ENCODE assay signal across 15 cellular contexts in genomic region chr19:58353717-58354477, GRCh38. TPM values are rescaled to one million over a fixed set of nuclear protein-coding genes. Genes with fewer than 3 reads are reported as not detected.
DNase-seq lines count a peak whose midpoint lies in the region; ATAC-seq, FAIRE-seq and TF ChIP-seq lines count a peak whose summit lies in the region.
"Had no signal": no experiment of that assay in that cellular context is flagged by ENCODE, and none has a peak within 500 bp of the region (broad histone marks: within the 10 kb centered on the region; RNA-seq: fewer than 3 reads in every experiment).

No MANE protein-coding gene starts in this region.

- no peaks in the 10 kb centered on the region for H3K9me3 Mint-ChIP-seq in stimulated activated naive B cell treated with anti-CD40 and anti-IgM and Interleukin-4, amounts not matched to agents 10 μg/mL and 1 μg/mL and 100 μg/mL, for 72 hours

- in situ Hi-C loops in K562 (cut with MboI) = no loop called here

- H3K4me3 ChIP-seq in K562 (no peak overlapping the region), dorsolateral prefrontal cortex (no peak overlapping the region)

- POLR2A ChIA-PET in K562 (lab: Yijun Ruan, JAX) = interaction anchor here (1.0 kb wide), 1 partner anchor 9 kb away, joined by 5 read pairs; the partner anchor contains the start of gene ZNF497

- intact Hi-C loops in K562 (cut with micrococcal nuclease) (no loop called here), dorsolateral prefrontal cortex (cut with DNase I) (no loop called here)

- no peaks in the 10 kb centered on the region for H3K9me1 ChIP-seq in K562 (ENCODE audit: control insufficient read depth, insufficient read depth, low read length)

- no TSS peak for BruUV-seq in K562 (replicated peaks; lab: Mats Ljungman, UMichigan)

- CTCF ChIA-PET in K562 (lab: Yijun Ruan, JAX; ENCODE audit: low intra/inter-chr PET ratio) = no interaction called here

- H3K36me3 ChIP-seq in K562 (ENCODE audit: control insufficient read depth, insufficient read depth, low read length) = no peaks in the 10 kb centered on the region

- H3K4me1 ChIP-seq in K562 (replicated peaks in 1 of 2; ENCODE audit: control insufficient read depth in 2 of 2, insufficient read depth in 2 of 2, low read length in 2 of 2) = peaks cover 0 to 22% of the 10 kb centered on the region in 2 experiments; a peak in 2 of 5 replicates
- H3K4me1 ChIP-seq: Caco-2 had no signal

- no peaks in the 10 kb centered on the region for H3K79me2 ChIP-seq in K562 (ENCODE audit: control insufficient read depth, insufficient read depth, low read length)

- H3K4me1 Mint-ChIP-seq in stimulated activated naive B cell treated with anti-CD40 and anti-IgM and Interleukin-4, amounts not matched to agents 10 μg/mL and 1 μg/mL and 100 μg/mL, for 72 hours = peaks cover 17 to 45% of the 10 kb centered on the region in 2 donors

- peaks cover 0 to 12% of the 10 kb centered on the region in 2 donors for H3K27me3 Mint-ChIP-seq in stimulated activated naive B cell treated with anti-CD40 and anti-IgM and Interleukin-4, amounts not matched to agents 10 μg/mL and 1 μg/mL and 100 μg/mL, for 72 hours

- TF ChIP-seq POLR2A in K562 (conservative IDR thresholded peaks at IDR 0.05) = no peak

- no peak for FAIRE-seq in K562 (lab: Jason Lieb, UNC)
- FAIRE-seq: H1 had no signal

- ATAC-seq in K562 = no peak; the same call in 2 of the 3 replicates
- ATAC-seq in left lobe of liver = peak; percentile 4
- no peak for ATAC-seq in stimulated activated naive B cell treated with anti-CD40 and anti-IgM and Interleukin-4, amounts not matched to agents 10 μg/mL and 1 μg/mL and 100 μg/mL, for 72 hours (replicated peaks)

- H3K27me3 ChIP-seq in K562 (ENCODE audit: control insufficient read depth in 2 of 2, insufficient read depth in 2 of 2, low read length in 2 of 2) (no peaks in the 10 kb centered on the region), dorsolateral prefrontal cortex (peaks cover 0 to 16% (median 0%) of the 10 kb centered on the region in 45 donors)

- no peak overlapping the region for H3K4me2 ChIP-seq in K562 (ENCODE audit: insufficient read depth, low read length)

- H3K27ac ChIP-seq in K562 (ENCODE audit: extremely low read depth, low read depth, low read length) (no peak overlapping the region), dorsolateral prefrontal cortex (no peak overlapping the region)

- TF ChIP-seq EP300 in K562 (IDR thresholded peaks at IDR 0.05; ENCODE audit: low read length) = no peak

- TF ChIP-seq CTCF in K562 (IDR thresholded peaks at IDR 0.05 in 2 of 3, conservative IDR thresholded peaks at IDR 0.05 in 1 of 3; ENCODE audit: insufficient read depth in 2 of 3, low read depth in 1 of 3, low read length in 3 of 3) = no peak
- no peak for TF ChIP-seq CTCF in dorsolateral prefrontal cortex (IDR thresholded peaks at IDR 0.05 in 54 of 56, conservative IDR thresholded peaks at IDR 0.05 in 2 of 56; ENCODE audit: low read depth in 1 of 56, partially characterized antibody in 56 of 56)

- H2AFZ ChIP-seq in K562 (ENCODE audit: low read depth, low read length) = no peak overlapping the region

- no peak for TF ChIP-seq RAD21 in K562 (CRISPR knock-in tag; conservative IDR thresholded peaks at IDR 0.05 in 1 of 2, IDR thresholded peaks at IDR 0.05 in 1 of 2)

- no peaks in the 10 kb centered on the region for H4K20me1 ChIP-seq in K562 (replicated peaks; ENCODE audit: control insufficient read depth, insufficient read depth, low read length)

- H3K4me3 Mint-ChIP-seq in stimulated activated naive B cell treated with anti-CD40 and anti-IgM and Interleukin-4, amounts not matched to agents 10 μg/mL and 1 μg/mL and 100 μg/mL, for 72 hours = no peak overlapping the region
- H3K4me3 Mint-ChIP-seq: HFFc6 had no signal

- 51% methylated on average over 14 of the region's 15 CpGs for WGBS in K562 (ENCODE audit: insufficient coverage, low coverage, missing lambda C conversion rate)

- no peaks in the 10 kb centered on the region for H3K9me3 ChIP-seq in K562 (replicated peaks; ENCODE audit: control insufficient read depth, insufficient read depth, low read depth, low read length)
- H3K9me3 ChIP-seq: Caco-2 had no signal

- peak overlapping the region in 1 of 2 experiments; percentile 14; a peak in 1 of 4 replicates for H3K9ac ChIP-seq in K562 (ENCODE audit: insufficient read depth in 1 of 2, low read depth in 2 of 2, low read length in 2 of 2)

- DNase-seq in K562 (ENCODE audit: extremely low read depth in 1 of 4, low spot score in 3 of 4) = no peak
- no peak for DNase-seq in left lobe of liver (ENCODE audit: low spot score)
- DNase-seq in stimulated activated naive B cell treated with anti-CD40 and anti-IgM and Interleukin-4, amounts not matched to agents 10 μg/mL and 1 μg/mL and 100 μg/mL, for 72 hours = no peak
- DNase-seq in T-helper 2 cell = no peak
- DNase-seq in dorsolateral prefrontal cortex = no peak
- DNase-seq: Caco-2; DMS153; HFFc6; IMR-90; NCI-H1105 treated with DMSO at 0.1 percent for 48 hours; NCI-H1694 treated with DMSO at 0.1 percent for 48 hours; NCI-H69; NK-92 treated with Interleukin-12 subunit alpha and Interleukin-12 subunit beta, amount 100 ng/mL, for 24 hours; SIG-M5 had no signal

- H3K36me3 Mint-ChIP-seq in stimulated activated naive B cell treated with anti-CD40 and anti-IgM and Interleukin-4, amounts not matched to agents 10 μg/mL and 1 μg/mL and 100 μg/mL, for 72 hours = peaks cover 36 to 47% of the 10 kb centered on the region in 2 donors

- peak overlapping the region; percentile 14 for H3K27ac Mint-ChIP-seq in stimulated activated naive B cell treated with anti-CD40 and anti-IgM and Interleukin-4, amounts not matched to agents 10 μg/mL and 1 μg/mL and 100 μg/mL, for 72 hours
- H3K27ac Mint-ChIP-seq: HFFc6 had no signal

RNA-seq across cellular contexts. Expression of gene A1BG, which starts 0.6 kb away (rescaled TPM):
- total RNA-seq in K562 (2011; cell fraction: chromatin; rRNA removed; ENCODE audit: low replicate concordance) = 2.7 and 6.5 TPM in 2 replicates
- total RNA-seq in K562 (2011; cell fraction: nucleolus; rRNA removed) = 3.0 and 4.8 TPM in 2 replicates
- total RNA-seq in K562 (2011; cell fraction: nucleoplasm; rRNA removed) = 4.9 and 5.3 TPM in 2 replicates
- total RNA-seq in K562 (2014; rRNA removed) (19.8 and 24.6 TPM in 2 replicates), K562 (2014; rRNA removed; fragmentation: Illumina TruSeq; extraction: Trizol) (0.76 and 0.96 TPM in 2 replicates), K562 (2015; rRNA removed; fragmentation: Illumina TruSeq; extraction: Trizol) (3.1 and 3.6 TPM in 2 replicates), K562 (2021) (11.8 and 12.1 TPM in 2 replicates), left lobe of liver (1,433 TPM), dorsolateral prefrontal cortex (10 to 100 TPM in 90 of 120 experiments, 1 to 10 TPM in 30; 4.6 to 29.0 (median 12.6) TPM)
- polyA plus RNA-seq in K562 (2011; rRNA removed) (2.6 and 5.7 TPM in 2 replicates), K562 (2014; fragmentation: Illumina TruSeq; extraction: Trizol) (0.10 and 1.5 TPM in 2 replicates), K562 (2014; fragmentation: Nextera tagmentation; extraction: Ambion mirVana) (1 to 10 TPM; 1.2 to 2.4 TPM), K562 (2014; rRNA removed) (14.0 and 15.9 TPM in 2 replicates)
- 14.5 and 55.0 TPM in 2 replicates for polyA plus RNA-seq in K562 (2011; cell fraction: cytosol; rRNA removed)
- polyA plus RNA-seq in K562 (2011; cell fraction: nucleus; rRNA removed) = 4.9 and 5.4 TPM in 2 replicates
- polyA plus RNA-seq in K562 (2012) = 12.0 and 15.2 TPM in 2 replicates
- 0.51 and 0.56 TPM in 2 replicates for polyA minus RNA-seq in K562 (2011; rRNA and poly(A)+ RNA removed)
- 0.48 and 3.5 TPM in 2 replicates for polyA minus RNA-seq in K562 (2011; cell fraction: cytosol; rRNA and poly(A)+ RNA removed)
- polyA minus RNA-seq in K562 (2011; cell fraction: nucleus; rRNA and poly(A)+ RNA removed) = 1.3 and 1.6 TPM in 2 replicates

RNA-seq across cellular contexts. Expression of gene ZNF497, which starts 8.7 kb away (rescaled TPM):
- total RNA-seq in K562 (2011; cell fraction: chromatin; rRNA removed; ENCODE audit: low replicate concordance) = 4.1 and 7.1 TPM in 2 replicates
- total RNA-seq in K562 (2011; cell fraction: nucleolus; rRNA removed) = 3.7 and 6.0 TPM in 2 replicates
- 1.8 and 2.1 TPM in 2 replicates for total RNA-seq in K562 (2011; cell fraction: nucleoplasm; rRNA removed)
- total RNA-seq in K562 (2014; rRNA removed) = 0.45 and 0.98 TPM in 2 replicates
- 0.22 and 0.29 TPM in 2 replicates for total RNA-seq in K562 (2014; rRNA removed; fragmentation: Illumina TruSeq; extraction: Trizol)
- total RNA-seq in K562 (2015; rRNA removed; fragmentation: Illumina TruSeq; extraction: Trizol) = 0.43 and 0.57 TPM in 2 replicates
- total RNA-seq in K562 (2021) = 0.89 and 0.96 TPM in 2 replicates
- 0.96 and 0.98 TPM in 2 replicates for polyA plus RNA-seq in K562 (2011; rRNA removed)
- polyA plus RNA-seq in K562 (2011; cell fraction: cytosol; rRNA removed) = 0.81 and 2.7 TPM in 2 replicates
- polyA plus RNA-seq in K562 (2011; cell fraction: nucleus; rRNA removed) = 3.2 and 8.8 TPM in 2 replicates
- polyA plus RNA-seq in K562 (2012) = 1.0 and 2.0 TPM in 2 replicates
- 0.24 and 0.36 TPM in 2 replicates for polyA plus RNA-seq in K562 (2014; fragmentation: Illumina TruSeq; extraction: Trizol)
- under 1 TPM in 1 of 2 experiments, not detected in 1; 0.06 TPM for polyA plus RNA-seq in K562 (2014; fragmentation: Nextera tagmentation; extraction: Ambion mirVana)
- 0.56 and 0.63 TPM in 2 replicates for polyA plus RNA-seq in K562 (2014; rRNA removed)
- polyA minus RNA-seq in K562 (2011; rRNA and poly(A)+ RNA removed) = 0.74 and 0.93 TPM in 2 replicates
- 0.57 and 0.82 TPM in 2 replicates for polyA minus RNA-seq in K562 (2011; cell fraction: cytosol; rRNA and poly(A)+ RNA removed)
- polyA minus RNA-seq in K562 (2011; cell fraction: nucleus; rRNA and poly(A)+ RNA removed) = 1.5 and 2.1 TPM in 2 replicates
- 2.4 TPM for total RNA-seq in left lobe of liver
- 1 to 10 TPM; 1.3 to 6.9 (median 3.7) TPM for total RNA-seq in dorsolateral prefrontal cortex

RNA-seq across cellular contexts. Expression of gene ZNF837, which starts 26.9 kb away (rescaled TPM):
- 1.00 TPM in 1 of 2 replicates, not detected in the other for total RNA-seq in K562 (2011; cell fraction: chromatin; rRNA removed; ENCODE audit: low replicate concordance)
- total RNA-seq in K562 (2011; cell fraction: nucleolus; rRNA removed) = 0.83 and 1.1 TPM in 2 replicates
- 0.31 and 0.37 TPM in 2 replicates for total RNA-seq in K562 (2011; cell fraction: nucleoplasm; rRNA removed)
- total RNA-seq in K562 (2014; rRNA removed) = 1.8 and 2.1 TPM in 2 replicates
- not detected in 2 replicates for total RNA-seq in K562 (2014; rRNA removed; fragmentation: Illumina TruSeq; extraction: Trizol)
- 0.11 TPM in 2 replicates for total RNA-seq in K562 (2015; rRNA removed; fragmentation: Illumina TruSeq; extraction: Trizol)
- 0.54 and 1.2 TPM in 2 replicates for total RNA-seq in K562 (2021)
- polyA plus RNA-seq in K562 (2011; rRNA removed) = 0.21 and 0.28 TPM in 2 replicates
- polyA plus RNA-seq in K562 (2011; cell fraction: cytosol; rRNA removed) = 0.55 and 3.2 TPM in 2 replicates
- 0.62 and 1.3 TPM in 2 replicates for polyA plus RNA-seq in K562 (2011; cell fraction: nucleus; rRNA removed)
- 0.43 and 1.1 TPM in 2 replicates for polyA plus RNA-seq in K562 (2012)
- polyA plus RNA-seq in K562 (2014; fragmentation: Illumina TruSeq; extraction: Trizol) = 0.10 TPM in 1 of 2 replicates, not detected in the other
- polyA plus RNA-seq in K562 (2014; fragmentation: Nextera tagmentation; extraction: Ambion mirVana) = not detected
- 0.57 and 0.73 TPM in 2 replicates for polyA plus RNA-seq in K562 (2014; rRNA removed)
- polyA minus RNA-seq in K562 (2011; rRNA and poly(A)+ RNA removed) = not detected in 2 replicates
- 0.67 and 1.1 TPM in 2 replicates for polyA minus RNA-seq in K562 (2011; cell fraction: cytosol; rRNA and poly(A)+ RNA removed)
- polyA minus RNA-seq in K562 (2011; cell fraction: nucleus; rRNA and poly(A)+ RNA removed) = 0.44 and 0.54 TPM in 2 replicates
- 2.9 TPM for total RNA-seq in left lobe of liver
- total RNA-seq in dorsolateral prefrontal cortex = 1 to 10 TPM in 53 of 120 experiments, under 1 TPM in 60, not detected in 7; 0.27 to 2.9 (median 0.98) TPM

RNA-seq across cellular contexts. Expression of gene ZSCAN22, which starts 27.1 kb away (rescaled TPM):
- total RNA-seq in K562 (2011; cell fraction: chromatin; rRNA removed; ENCODE audit: low replicate concordance) = 8.8 and 18.4 TPM in 2 replicates
- 11.1 and 14.3 TPM in 2 replicates for total RNA-seq in K562 (2011; cell fraction: nucleolus; rRNA removed)
- total RNA-seq in K562 (2011; cell fraction: nucleoplasm; rRNA removed) = 13.6 and 15.6 TPM in 2 replicates
- total RNA-seq in K562 (2014; rRNA removed) (2.6 and 3.0 TPM in 2 replicates), K562 (2014; rRNA removed; fragmentation: Illumina TruSeq; extraction: Trizol) (3.0 and 3.1 TPM in 2 replicates), K562 (2015; rRNA removed; fragmentation: Illumina TruSeq; extraction: Trizol) (4.0 and 4.1 TPM in 2 replicates), K562 (2021) (5.3 and 5.4 TPM in 2 replicates), left lobe of liver (2.4 TPM), dorsolateral prefrontal cortex (1 to 10 TPM; 2.1 to 6.1 (median 3.3) TPM)
- polyA plus RNA-seq in K562 (2011; rRNA removed) (4.8 and 5.7 TPM in 2 replicates), K562 (2014; fragmentation: Illumina TruSeq; extraction: Trizol) (3.0 and 3.2 TPM in 2 replicates), K562 (2014; fragmentation: Nextera tagmentation; extraction: Ambion mirVana) (1 to 10 TPM in 1 of 2 experiments, under 1 TPM in 1; 0.98 to 1.9 TPM), K562 (2014; rRNA removed) (2.5 and 2.7 TPM in 2 replicates)
- 6.2 TPM in 2 replicates for polyA plus RNA-seq in K562 (2011; cell fraction: cytosol; rRNA removed)
- polyA plus RNA-seq in K562 (2011; cell fraction: nucleus; rRNA removed) = 5.1 and 5.3 TPM in 2 replicates
- polyA plus RNA-seq in K562 (2012) = 1.8 and 2.5 TPM in 2 replicates
- 8.5 and 10.1 TPM in 2 replicates for polyA minus RNA-seq in K562 (2011; rRNA and poly(A)+ RNA removed)
- 3.3 and 4.2 TPM in 2 replicates for polyA minus RNA-seq in K562 (2011; cell fraction: cytosol; rRNA and poly(A)+ RNA removed)
- 4.4 and 6.1 TPM in 2 replicates for polyA minus RNA-seq in K562 (2011; cell fraction: nucleus; rRNA and poly(A)+ RNA removed)

RNA-seq across cellular contexts. Expression of gene RPS5, which starts 33.2 kb away (rescaled TPM):
- 345 and 934 TPM in 2 replicates for total RNA-seq in K562 (2011; cell fraction: chromatin; rRNA removed; ENCODE audit: low replicate concordance)
- 1,499 and 1,711 TPM in 2 replicates for total RNA-seq in K562 (2011; cell fraction: nucleolus; rRNA removed)
- 1,436 and 2,256 TPM in 2 replicates for total RNA-seq in K562 (2011; cell fraction: nucleoplasm; rRNA removed)
- total RNA-seq in K562 (2014; rRNA removed) (3,570 and 3,842 TPM in 2 replicates), K562 (2014; rRNA removed; fragmentation: Illumina TruSeq; extraction: Trizol) (800 and 1,228 TPM in 2 replicates), K562 (2015; rRNA removed; fragmentation: Illumina TruSeq; extraction: Trizol) (1,556 and 1,583 TPM in 2 replicates), K562 (2021) (2,248 and 2,336 TPM in 2 replicates), left lobe of liver (311 TPM), dorsolateral prefrontal cortex (100 to 1,000 TPM; 212 to 406 (median 277) TPM)
- polyA plus RNA-seq in K562 (2011; rRNA removed) (3,238 and 3,879 TPM in 2 replicates), K562 (2014; fragmentation: Illumina TruSeq; extraction: Trizol) (1,865 and 2,679 TPM in 2 replicates), K562 (2014; fragmentation: Nextera tagmentation; extraction: Ambion mirVana) (1,000 to 10,000 TPM; 2,484 to 2,751 TPM), K562 (2014; rRNA removed) (3,494 and 3,885 TPM in 2 replicates)
- polyA plus RNA-seq in K562 (2011; cell fraction: cytosol; rRNA removed) = 6,312 and 9,379 TPM in 2 replicates
- 1,727 and 2,219 TPM in 2 replicates for polyA plus RNA-seq in K562 (2011; cell fraction: nucleus; rRNA removed)
- polyA plus RNA-seq in K562 (2012) = 2,682 and 3,255 TPM in 2 replicates
- 2,086 and 2,630 TPM in 2 replicates for polyA minus RNA-seq in K562 (2011; rRNA and poly(A)+ RNA removed)
- 1,081 and 1,118 TPM in 2 replicates for polyA minus RNA-seq in K562 (2011; cell fraction: cytosol; rRNA and poly(A)+ RNA removed)
- 377 and 605 TPM in 2 replicates for polyA minus RNA-seq in K562 (2011; cell fraction: nucleus; rRNA and poly(A)+ RNA removed)

Comparison
In these comparisons a context has a peak if more than half of its experiments do, and no peak if none do; other contexts are left out.
1. RNA of gene A1BG, which starts 0.6 kb away (total RNA-seq): 1,433 TPM in left lobe of liver (single experiment); 4.6 to 29.0 TPM in dorsolateral prefrontal cortex and 0.76 to 24.6 TPM in K562; every median in the first group is over 10 times any median in the second.